In genomic region chr1:149812893-149813801, GRCh38 we compare ENCODE assay signal across 8 cellular contexts. TPM values are rescaled to one million over a fixed set of nuclear protein-coding genes. Genes with fewer than 3 reads are reported as not detected.
DNase-seq lines count a peak whose midpoint lies in the region; ATAC-seq and TF ChIP-seq lines count a peak whose summit lies in the region.
"Not testable (repeated sequence)": the region's sequence is repeated elsewhere in the genome, so short reads cannot be mapped to it uniquely, and the experiment has no call there.

No MANE protein-coding gene starts in this region.

- not testable (repeated sequence) for H3K79me1 ChIP-seq in IMR-90 (ENCODE audit: low read depth in 1 of 2, low read length in 2 of 2)

- H2BK120ac ChIP-seq in IMR-90 (ENCODE audit: low read depth, low read length): not testable (repeated sequence)

- intact Hi-C loops in IMR-90 (cut with micrococcal nuclease); dendritic cell treated with granulocyte-macrophage colony-stimulating factor and Interleukin-4, amounts not matched to agents 40 ng/mL and 50 ng/mL, for 4 days (cut with micrococcal nuclease): not testable (repeated sequence)

- CTCF ChIA-PET in IMR-90 (lab: Yijun Ruan, JAX): not testable (repeated sequence)

- H4K8ac ChIP-seq in IMR-90 (ENCODE audit: low read depth in 2 of 2, low read length in 2 of 2): not testable (repeated sequence)

- H3K4ac ChIP-seq in IMR-90 (ENCODE audit: low read depth, low read length): not testable (repeated sequence)

- ATAC-seq in GM19438 (IDR thresholded peaks at IDR 0.05; ENCODE audit: low read depth, unreplicated experiment) (peak; percentile 29), IMR-90 (ENCODE audit: low read depth) (peak; percentile 46)

- peak overlapping the region; percentile 88 for H3K27ac ChIP-seq in IMR-90 (ENCODE audit: insufficient read depth, low read length)

- H3K27me3 Mint-ChIP-seq in dendritic cell treated with granulocyte-macrophage colony-stimulating factor and Interleukin-4, amounts not matched to agents 40 ng/mL and 50 ng/mL, for 4 days: not testable (repeated sequence)

- not testable (repeated sequence) for H3K23ac ChIP-seq in IMR-90 (ENCODE audit: low read depth, low read length)

- peak overlapping the region; percentile 94 for H3K27ac Mint-ChIP-seq in dendritic cell treated with granulocyte-macrophage colony-stimulating factor and Interleukin-4, amounts not matched to agents 40 ng/mL and 50 ng/mL, for 4 days

- WGBS in IMR-90 (ENCODE audit: extremely low coverage in 2 of 2, insufficient read length in 1 of 2), 2 experiments: no CpG with 5 or more reads among the region's 62 CpGs

- H3K36me3 Mint-ChIP-seq in dendritic cell treated with granulocyte-macrophage colony-stimulating factor and Interleukin-4, amounts not matched to agents 40 ng/mL and 50 ng/mL, for 4 days (ENCODE audit: low read depth): not testable (repeated sequence)

- H3K4me2 ChIP-seq in IMR-90 (ENCODE audit: low read depth, low read length): peak overlapping the region; percentile 94

- dilution Hi-C loops in IMR-90 (cut with HindIII; ENCODE audit: low sequenced_read_pairs, unreplicated experiment): not testable (repeated sequence)

- H3K14ac ChIP-seq in IMR-90 (replicated peaks; ENCODE audit: low read depth, low read length): not testable (repeated sequence)

- H2AK5ac ChIP-seq in IMR-90 (ENCODE audit: low read depth, low read length): not testable (repeated sequence)

- not testable (repeated sequence) for H2BK20ac ChIP-seq in IMR-90 (ENCODE audit: low read depth, low read length)

- DNase-seq in AG10803 (ENCODE audit: low read depth) (peak; percentile 66), IMR-90 (peak; percentile 78), left kidney (ENCODE audit: low read depth, low spot score) (peak; percentile 88), smooth muscle cell of the brain vasculature (ENCODE audit: low read depth, low spot score) (peak; percentile 15)
- DNase-seq in NK-92 treated with Interleukin-12 subunit alpha and Interleukin-12 subunit beta, amount 100 ng/mL, for 24 hours (lab: John Stamatoyannopoulos, UW): peak; percentile 40
- peak; percentile 48 to 69 for DNase-seq in activated CD4-positive, alpha-beta T cell treated with anti-CD3 and anti-CD28 coated beads, Interleukin-2, amount 50 U/mL, for 48 hours

- H3K4me3 ChIP-seq in AG10803 (ENCODE audit: low read length): peak overlapping the region; percentile 50
- H3K4me3 ChIP-seq in IMR-90 (ENCODE audit: insufficient read depth, low read depth, low read length): peak overlapping the region; percentile 47

- not testable (repeated sequence) for BruUV-seq in IMR-90 (replicated peaks; lab: Mats Ljungman, UMichigan)

- not testable (repeated sequence) for TF ChIP-seq CTCF in AG10803 (conservative IDR thresholded peaks at IDR 0.05; ENCODE audit: low read length); IMR-90 (conservative IDR thresholded peaks at IDR 0.05; ENCODE audit: low read depth, low read length)

- H3K9me1 ChIP-seq in IMR-90 (ENCODE audit: insufficient read depth, low read length): not testable (repeated sequence)

- H2AFZ ChIP-seq in IMR-90 (replicated peaks; ENCODE audit: low read length, poor library complexity): not testable (repeated sequence)

- H3K56ac ChIP-seq in IMR-90 (ENCODE audit: extremely low read depth, insufficient read depth, low read length): not testable (repeated sequence)

- POLR2A ChIA-PET in IMR-90 (lab: Charles Lee; ENCODE audit: unreplicated experiment): not testable (repeated sequence)

- H3K4me1 ChIP-seq in IMR-90 (ENCODE audit: control insufficient read depth, insufficient read depth, low read length): not testable (repeated sequence)

- H2BK15ac ChIP-seq in IMR-90 (ENCODE audit: low read depth, low read length): not testable (repeated sequence)

- not testable (repeated sequence) for H4K20me1 ChIP-seq in IMR-90 (ENCODE audit: insufficient read depth, low read length)

- H2AK9ac ChIP-seq in IMR-90 (replicated peaks; ENCODE audit: low read depth, low read length, poor library complexity): not testable (repeated sequence)

- H3K4me1 Mint-ChIP-seq in dendritic cell treated with granulocyte-macrophage colony-stimulating factor and Interleukin-4, amounts not matched to agents 40 ng/mL and 50 ng/mL, for 4 days (ENCODE audit: low read depth): not testable (repeated sequence)

- H4K5ac ChIP-seq in IMR-90 (ENCODE audit: low read depth, low read length): peak overlapping the region; percentile 78; the same call in 1 of the 2 replicates

- TF ChIP-seq POLR2A in IMR-90 (IDR thresholded peaks at IDR 0.05; ENCODE audit: low read depth, low read length): peak; percentile 81

- peak overlapping the region; percentile 80 for H3K4me3 Mint-ChIP-seq in dendritic cell treated with granulocyte-macrophage colony-stimulating factor and Interleukin-4, amounts not matched to agents 40 ng/mL and 50 ng/mL, for 4 days

- H2BK5ac ChIP-seq in IMR-90 (ENCODE audit: low read depth, low read length, poor library complexity, severe bottlenecking): peak overlapping the region; percentile 87

- in situ Hi-C loops in IMR-90 (cut with MboI; ENCODE audit: low sequenced_read_pairs): not testable (repeated sequence)

- peak overlapping the region; percentile 65; the same call in 1 of the 2 replicates for H3K18ac ChIP-seq in IMR-90 (ENCODE audit: low read depth, low read length)

- not testable (repeated sequence) for H4K91ac ChIP-seq in IMR-90 (ENCODE audit: insufficient read depth, low read depth, low read length)

- H3K9ac ChIP-seq in IMR-90 (ENCODE audit: low read depth, low read length): peak overlapping the region; percentile 85

- not testable (repeated sequence) for H3K9me3 ChIP-seq in IMR-90 (ENCODE audit: control insufficient read depth, insufficient read depth, low read length)

- H3K36me3 ChIP-seq in IMR-90 (ENCODE audit: control insufficient read depth, insufficient read depth, low read length): not testable (repeated sequence)

- H3K9me3 Mint-ChIP-seq in dendritic cell treated with granulocyte-macrophage colony-stimulating factor and Interleukin-4, amounts not matched to agents 40 ng/mL and 50 ng/mL, for 4 days: not testable (repeated sequence)

- not testable (repeated sequence) for H3K27me3 ChIP-seq in IMR-90 (ENCODE audit: control insufficient read depth, insufficient read depth, low read length)

- TF ChIP-seq RAD21 in IMR-90 (IDR thresholded peaks at IDR 0.05; ENCODE audit: low read length): not testable (repeated sequence)

RNA-seq across cellular contexts. Expression of gene FCGR1A, which starts 30.7 kb away (rescaled TPM):
- total RNA-seq in IMR-90 (2012; rRNA removed): not detected in 2 replicates
- not detected in 2 replicates for polyA plus RNA-seq in IMR-90 (2012; rRNA removed)
- polyA plus RNA-seq in IMR-90 (2012; cell fraction: cytosol; rRNA removed): not detected in 2 replicates
- polyA plus RNA-seq in IMR-90 (2012; cell fraction: nucleus; rRNA removed; ENCODE audit: low replicate concordance): not detected in 2 replicates

Comparison
In these comparisons a context has a peak if more than half of its experiments do, and no peak if none do; other contexts are left out.
1. Peak in every context shown above with its lines: DNase-seq, ATAC-seq, H3K4me3 ChIP-seq and H3K27ac ChIP-seq.
2. DNase-seq: peak in every context shown above with its lines; median percentile 88 in left kidney; 78 in IMR-90; 66 in AG10803; 58 in activated CD4-positive, alpha-beta T cell treated with anti-CD3 and anti-CD28 coated beads, Interleukin-2, amount 50 U/mL, for 48 hours; 40 in NK-92 treated with Interleukin-12 subunit alpha and Interleukin-12 subunit beta, amount 100 ng/mL, for 24 hours; 15 in smooth muscle cell of the brain vasculature.